Comparison of ENCODE assay signal across 17 cellular contexts in the genomic region with DNA sequence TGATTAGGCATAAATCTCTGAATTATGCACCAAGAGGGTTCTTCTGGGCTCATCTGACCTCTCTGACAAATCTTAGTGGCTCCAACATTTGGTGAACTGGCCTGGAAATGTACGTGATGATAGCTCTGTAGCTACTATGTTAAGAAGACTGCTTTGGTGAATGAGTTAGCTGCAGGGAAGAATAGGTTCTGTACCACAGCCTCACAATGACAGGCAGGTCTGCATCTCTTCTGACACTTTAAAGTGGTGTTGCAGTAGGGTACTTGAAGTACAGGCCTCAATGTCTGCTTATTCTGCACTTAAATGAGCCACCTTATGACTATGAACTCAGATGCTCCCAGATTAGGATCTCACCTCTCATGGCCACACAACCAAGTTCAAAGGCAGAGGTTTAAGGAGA. TPM values are rescaled to one million over a fixed set of nuclear protein-coding genes. Genes with fewer than 3 reads are reported as not detected.
"Had no signal": no experiment of that assay in that cellular context is flagged by ENCODE, and none has a peak within 500 bp of the region (broad histone marks: within the 10 kb centered on the region; RNA-seq: fewer than 3 reads in every experiment).

No MANE protein-coding gene starts in this region.

- H3K9me3 Mint-ChIP-seq: activated naive CD8-positive, alpha-beta T cell treated with anti-CD3 and anti-CD28 coated beads, Interleukin-2, amount 10 ng/mL, durations not matched to agents 7 days and 5 days; activated T-cell treated with anti-CD3 and anti-CD28 coated beads, Interleukin-2, amount 50 U/mL, for 24 hours; memory B cell; neural crest cell; stimulated activated naive CD8-positive, alpha-beta T cell treated with anti-CD3 and anti-CD28 coated beads, Interleukin-15, Interleukin-2, amounts not matched to agents 100 ng/mL and 50 ng/mL, for 24 hours had no signal

- H3K9me3 ChIP-seq: pancreas, right lobe of liver had no signal

- H3K36me3 ChIP-seq: pancreas, right lobe of liver had no signal

- H3K4me3 Mint-ChIP-seq: activated CD8-positive, alpha-beta memory T cell treated with anti-CD3 and anti-CD28 coated beads, Interleukin-2, amount 10 ng/mL, durations not matched to agents 7 days and 5 days; activated naive CD8-positive, alpha-beta T cell treated with anti-CD3 and anti-CD28 coated beads, Interleukin-2, amount 10 ng/mL, durations not matched to agents 7 days and 5 days; activated T-cell treated with anti-CD3 and anti-CD28 coated beads, Interleukin-2, amount 50 U/mL, for 24 hours; memory B cell; neural crest cell; stimulated activated naive CD8-positive, alpha-beta T cell treated with anti-CD3 and anti-CD28 coated beads, Interleukin-15, Interleukin-2, amounts not matched to agents 100 ng/mL and 50 ng/mL, for 24 hours had no signal

- H3K27me3 Mint-ChIP-seq: activated T-cell treated with anti-CD3 and anti-CD28 coated beads, Interleukin-2, amount 50 U/mL, for 24 hours; stimulated activated naive CD8-positive, alpha-beta T cell treated with anti-CD3 and anti-CD28 coated beads, Interleukin-15, Interleukin-2, amounts not matched to agents 100 ng/mL and 50 ng/mL, for 24 hours had no signal

- H3K27me3 ChIP-seq: pancreas, right lobe of liver had no signal

- H3K4me3 ChIP-seq: coronary artery, pancreas, right lobe of liver had no signal

- DNase-seq: activated CD4-positive, alpha-beta T cell treated with anti-CD3 and anti-CD28 coated beads for 1 hour; activated CD4-positive, alpha-beta T cell treated with anti-CD3 and anti-CD28 coated beads, Interleukin-2, amount 50 U/mL, for 48 hours; activated CD8-positive, alpha-beta memory T cell treated with anti-CD3 and anti-CD28 coated beads, Interleukin-2, amount 10 ng/mL, durations not matched to agents 7 days and 5 days; activated gamma-delta T cell; activated naive CD8-positive, alpha-beta T cell treated with anti-CD3 and anti-CD28 coated beads, Interleukin-2, amount 10 ng/mL, durations not matched to agents 7 days and 5 days; activated T-cell treated with anti-CD3 and anti-CD28 coated beads, Interleukin-2, amount 50 U/mL, for 24 hours; central memory CD4-positive, alpha-beta T cell; effector CD4-positive, alpha-beta T cell; left colon; pancreas; right lobe of liver; stimulated activated CD4-positive, alpha-beta T cell treated with anti-CD3 and anti-CD28 coated beads, Interleukin-12 subunit alpha, Interleukin-12 subunit beta, amount 100 ng/mL, for 4 hours; T1000 had no signal

- H3K27ac Mint-ChIP-seq: activated CD8-positive, alpha-beta memory T cell treated with anti-CD3 and anti-CD28 coated beads, Interleukin-2, amount 10 ng/mL, durations not matched to agents 7 days and 5 days; activated naive CD8-positive, alpha-beta T cell treated with anti-CD3 and anti-CD28 coated beads, Interleukin-2, amount 10 ng/mL, durations not matched to agents 7 days and 5 days; activated T-cell treated with anti-CD3 and anti-CD28 coated beads, Interleukin-2, amount 50 U/mL, for 24 hours; memory B cell; stimulated activated naive CD8-positive, alpha-beta T cell treated with anti-CD3 and anti-CD28 coated beads, Interleukin-15, Interleukin-2, amounts not matched to agents 100 ng/mL and 50 ng/mL, for 24 hours had no signal

- H3K4me1 ChIP-seq: pancreas had no signal

- H3K36me3 Mint-ChIP-seq: activated CD8-positive, alpha-beta memory T cell treated with anti-CD3 and anti-CD28 coated beads, Interleukin-2, amount 10 ng/mL, durations not matched to agents 7 days and 5 days; activated naive CD8-positive, alpha-beta T cell treated with anti-CD3 and anti-CD28 coated beads, Interleukin-2, amount 10 ng/mL, durations not matched to agents 7 days and 5 days; memory B cell had no signal

- ATAC-seq: activated CD8-positive, alpha-beta memory T cell treated with anti-CD3 and anti-CD28 coated beads, Interleukin-2, amount 10 ng/mL, durations not matched to agents 7 days and 5 days; left colon; pancreas had no signal

- H3K27ac ChIP-seq: coronary artery, pancreas, right lobe of liver had no signal

- H3K4me1 Mint-ChIP-seq: activated CD8-positive, alpha-beta memory T cell treated with anti-CD3 and anti-CD28 coated beads, Interleukin-2, amount 10 ng/mL, durations not matched to agents 7 days and 5 days; activated naive CD8-positive, alpha-beta T cell treated with anti-CD3 and anti-CD28 coated beads, Interleukin-2, amount 10 ng/mL, durations not matched to agents 7 days and 5 days; memory B cell had no signal

RNA-seq across cellular contexts. Expression of a gene that starts 7.0 kb away (rescaled TPM):
- total RNA-seq: activated CD8-positive, alpha-beta memory T cell treated with anti-CD3 and anti-CD28 coated beads, Interleukin-2, amount 10 ng/mL, durations not matched to agents 7 days and 5 days; activated naive CD8-positive, alpha-beta T cell treated with anti-CD3 and anti-CD28 coated beads, Interleukin-2, amount 10 ng/mL, durations not matched to agents 7 days and 5 days had no signal
